ENCODE assay signal across 20 cellular contexts in genomic region chr5:103487253-103487652, GRCh38.
DNase-seq lines count a peak whose midpoint lies in the region; ATAC-seq and TF ChIP-seq lines count a peak whose summit lies in the region.
"Had no signal": no experiment of that assay in that cellular context is flagged by ENCODE, and none has a peak within 500 bp of the region (broad histone marks: within the 10 kb centered on the region; RNA-seq: fewer than 3 reads in every experiment).

No MANE protein-coding gene starts in this region.

- H3K23ac ChIP-seq in mesenchymal stem cell (ENCODE audit: low read length in 2 of 2) = no peak overlapping the region

- TF ChIP-seq CTCF in HEK293 (tag by site-specific recombination; IDR thresholded peaks at IDR 0.05) = no peak

- H3K27me3 ChIP-seq in ACC112 (ENCODE audit: insufficient read depth, low read length) (no peaks in the 10 kb centered on the region), mesenchymal stem cell (ENCODE audit: control insufficient read depth in 1 of 2, insufficient read depth in 1 of 2, low read length in 2 of 2) (no peaks in the 10 kb centered on the region)
- H3K27me3 ChIP-seq: esophagus squamous epithelium, spleen, upper lobe of right lung had no signal

- ATAC-seq in left ventricle myocardium superior = no peak
- ATAC-seq: upper lobe of right lung had no signal

- POLR2A ChIA-PET in HEK293 (lab: Yijun Ruan, JAX) = no interaction called here

- DNase-seq in astrocyte of the hippocampus (ENCODE audit: low read depth, low spot score) (peak; percentile 21), mesenchymal stem cell (peak; percentile 96), left ventricle myocardium superior (no peak), NCI-H524 treated with DMSO at 0.1 percent for 48 hours (lab: John Stamatoyannopoulos, UW) (no peak), LoVo (ENCODE audit: low spot score) (no peak)
- no peak for DNase-seq in activated CD8-positive, alpha-beta memory T cell treated with anti-CD3 and anti-CD28 coated beads for 24 hours
- DNase-seq: activated CD4-positive, alpha-beta T cell treated with anti-CD3 and anti-CD28 coated beads for 48 hours; activated naive CD4-positive, alpha-beta T cell treated with Interleukin-2 at 50 U/mL for 16 hours; activated T-cell treated with anti-CD3 and anti-CD28 coated beads for 4 hours; esophagus squamous epithelium; NCI-H146; NCI-H510A; posterior cingulate gyrus; spleen; stimulated activated naive B cell treated with anti-CD40 and anti-IgM and Interleukin-4, amounts not matched to agents 10 μg/mL and 1 μg/mL and 100 μg/mL, for 72 hours; T1000; upper lobe of right lung had no signal

- no peak overlapping the region for H2BK120ac ChIP-seq in mesenchymal stem cell (ENCODE audit: low read depth, low read length)

- no peak overlapping the region for H2BK15ac ChIP-seq in mesenchymal stem cell (ENCODE audit: low read depth, poor library complexity, severe bottlenecking)

- H3K9me3 ChIP-seq in HEK293 (ENCODE audit: control insufficient read depth, insufficient read depth, low read depth, low read length) (no peaks in the 10 kb centered on the region), mesenchymal stem cell (ENCODE audit: control insufficient read depth, low read length) (no peaks in the 10 kb centered on the region)
- H3K9me3 ChIP-seq: esophagus squamous epithelium, SJSA1, spleen, upper lobe of right lung had no signal

- intact Hi-C loops in left ventricle myocardium superior (cut with micrococcal nuclease) = no loop called here

- H3K27ac ChIP-seq in ACC112 (ENCODE audit: low read depth, low read length) (no peak overlapping the region), HEK293 (ENCODE audit: extremely low read depth, low read depth, low read length) (no peak overlapping the region), mesenchymal stem cell (ENCODE audit: low read length, poor library complexity, severe bottlenecking) (no peak overlapping the region)
- H3K27ac ChIP-seq: esophagus squamous epithelium, SJSA1, spleen, upper lobe of right lung had no signal

- no peak overlapping the region for H3K9ac ChIP-seq in mesenchymal stem cell (ENCODE audit: low read length)

- no peaks in the 10 kb centered on the region for H3K79me2 ChIP-seq in ACC112 (ENCODE audit: control insufficient read depth, insufficient read depth, low read length, unreplicated experiment)

- no peak overlapping the region for H3K14ac ChIP-seq in mesenchymal stem cell (ENCODE audit: low read length in 2 of 2)

- CTCF ChIA-PET in HEK293 (lab: Yijun Ruan, JAX) = no interaction called here

- no peaks in the 10 kb centered on the region for H3K4me1 ChIP-seq in ACC112 (ENCODE audit: control insufficient read depth, insufficient read depth, low read length, unreplicated experiment)
- no peaks in the 10 kb centered on the region for H3K4me1 ChIP-seq in HEK293 (ENCODE audit: control insufficient read depth, insufficient read depth, low read length)
- peaks cover 2% of the 10 kb centered on the region for H3K4me1 ChIP-seq in mesenchymal stem cell (ENCODE audit: control insufficient read depth, insufficient read depth, low read depth, low read length)
- H3K4me1 ChIP-seq: esophagus squamous epithelium, SJSA1, spleen, upper lobe of right lung had no signal

- no peak overlapping the region for H3K18ac ChIP-seq in mesenchymal stem cell (ENCODE audit: low read depth in 1 of 2, low read length in 2 of 2)

- H2BK5ac ChIP-seq in mesenchymal stem cell (ENCODE audit: low read depth, low read length, poor library complexity, severe bottlenecking) = no peak overlapping the region

- H4K91ac ChIP-seq in mesenchymal stem cell (ENCODE audit: low read length) = no peak overlapping the region

- H3K4me2 ChIP-seq in mesenchymal stem cell (ENCODE audit: low read length, poor library complexity, severe bottlenecking) = no peak overlapping the region

- 20% methylated on average over 5 of the region's 6 CpGs for WGBS in mesenchymal stem cell

- H2AK5ac ChIP-seq in mesenchymal stem cell (ENCODE audit: low read length, severe bottlenecking) = no peak overlapping the region

- no peak overlapping the region for H2BK12ac ChIP-seq in mesenchymal stem cell (ENCODE audit: low read length in 2 of 2)

- no peak overlapping the region for H3K4ac ChIP-seq in mesenchymal stem cell (ENCODE audit: low read depth in 1 of 2, low read length in 2 of 2)

- H3K36me3 ChIP-seq in ACC112 (ENCODE audit: insufficient read depth, low read length) (no peaks in the 10 kb centered on the region), HEK293 (ENCODE audit: control insufficient read depth in 2 of 2, insufficient read depth in 1 of 2, low read length in 2 of 2) (no peaks in the 10 kb centered on the region), mesenchymal stem cell (ENCODE audit: control insufficient read depth in 1 of 2, insufficient read depth in 2 of 2, low read depth in 1 of 2, low read length in 2 of 2) (no peaks in the 10 kb centered on the region)
- H3K36me3 ChIP-seq: esophagus squamous epithelium, SJSA1, spleen, upper lobe of right lung had no signal

- no peak overlapping the region for H3K4me3 ChIP-seq in ACC112 (ENCODE audit: low read depth, low read length)
- H3K4me3 ChIP-seq in HEK293 (ENCODE audit: low read depth, low read length) = no peak overlapping the region
- H3K4me3 ChIP-seq in mesenchymal stem cell (ENCODE audit: insufficient read depth in 1 of 2, low read depth in 1 of 2, low read length in 2 of 2) = no peak overlapping the region
- H3K4me3 ChIP-seq: esophagus squamous epithelium, SJSA1, spleen, upper lobe of right lung had no signal

- no peak overlapping the region for H4K8ac ChIP-seq in mesenchymal stem cell (ENCODE audit: low read length)

- H2AFZ ChIP-seq in ACC112 (ENCODE audit: low read length, unreplicated experiment) (peak overlapping the region; percentile 6), mesenchymal stem cell (ENCODE audit: low read depth, low read length) (no peak overlapping the region)

- no peaks in the 10 kb centered on the region for H3K79me1 ChIP-seq in mesenchymal stem cell (replicated peaks; ENCODE audit: low read length, poor library complexity, severe bottlenecking)

TF ChIP-seq in HEK293, 187 proteins besides CTCF, POLR2A, EP300 and RAD21:
- TF ChIP-seq ZNF548 (tag by site-specific recombination; IDR thresholded peaks at IDR 0.05) (no peak), ZNF521 (tag by site-specific recombination; IDR thresholded peaks at IDR 0.05) (no peak), ZNF843 (tag by site-specific recombination; IDR thresholded peaks at IDR 0.05) (no peak), TRIM28 (IDR thresholded peaks at IDR 0.05; ENCODE audit: borderline replicate concordance, low read length) (peak; percentile 76; the same call in 1 of the 2 replicates)

Comparison
In these comparisons a context has a peak if more than half of its experiments do, and no peak if none do; other contexts are left out.
1. DNase-seq: peak in astrocyte of the hippocampus (single experiment) and mesenchymal stem cell (single experiment); none in left ventricle myocardium superior (single experiment), NCI-H524 treated with DMSO at 0.1 percent for 48 hours (single experiment), LoVo (single experiment) and activated CD8-positive, alpha-beta memory T cell treated with anti-CD3 and anti-CD28 coated beads for 24 hours (single experiment).